20 cellular contexts compared by ENCODE assay signal in the genomic region with DNA sequence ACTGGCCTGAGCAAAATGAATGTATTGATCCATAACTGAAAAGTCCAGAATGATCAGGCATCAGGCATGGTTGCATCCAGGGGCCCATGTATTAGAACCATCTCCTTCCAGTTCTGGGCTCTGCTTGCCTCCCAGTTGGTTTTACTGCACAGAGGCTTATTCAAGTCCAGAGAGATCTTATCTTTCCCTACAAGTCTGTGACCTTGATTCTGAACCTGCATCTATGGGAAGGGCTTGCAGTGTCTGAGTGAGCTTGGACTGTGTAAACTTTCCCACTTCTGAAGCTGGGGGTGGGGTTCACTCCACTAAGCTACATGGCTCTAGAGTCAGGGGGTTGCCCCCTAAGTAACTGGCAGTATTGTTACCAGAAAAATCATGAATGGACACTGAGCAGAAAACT.
DNase-seq lines count a peak whose midpoint lies in the region; TF ChIP-seq lines count a peak whose summit lies in the region.
"Had no signal": no experiment of that assay in that cellular context is flagged by ENCODE, and none has a peak within 500 bp of the region (broad histone marks: within the 10 kb centered on the region; RNA-seq: fewer than 3 reads in every experiment).

No MANE protein-coding gene starts in this region.

- no peaks in the 10 kb centered on the region for H3K9me3 ChIP-seq in H9 (ENCODE audit: control insufficient read depth, low read depth, low read length)
- H3K9me3 ChIP-seq in Peyer's patch, result no peaks in the 10 kb centered on the region
- no peaks in the 10 kb centered on the region for H3K9me3 ChIP-seq in hepatocyte (ENCODE audit: low read depth)
- H3K9me3 ChIP-seq in smooth muscle cell (replicated peaks; ENCODE audit: low read depth), result no peaks in the 10 kb centered on the region
- H3K9me3 ChIP-seq in CD8-positive, alpha-beta memory T cell (ENCODE audit: low read length), result no peaks in the 10 kb centered on the region
- H3K9me3 ChIP-seq: neutrophil, sigmoid colon had no signal

- H3K36me3 Mint-ChIP-seq in H9 (ENCODE audit: insufficient read depth in 1 of 3, low read depth in 3 of 3) (peaks cover 13 to 50% (median 45%) of the 10 kb centered on the region in 3 experiments), glutamatergic neuron (ENCODE audit: unreplicated experiment) (no peaks in the 10 kb centered on the region)
- H3K36me3 Mint-ChIP-seq in CD8-positive, alpha-beta memory T cell, result peaks cover 0 to 3% (median 0%) of the 10 kb centered on the region in 3 donors
- H3K36me3 Mint-ChIP-seq: activated naive CD4-positive, alpha-beta T cell treated with anti-CD3 and anti-CD28 coated beads, Interleukin-2, amount 50 U/mL, for 24 hours; T-cell had no signal

- H3K4ac ChIP-seq in H9 (ENCODE audit: low read depth, low read length), result no peak overlapping the region

- peak overlapping the region in 2 of 3 experiments; percentile 50 to 72; a peak in 4 of 7 replicates for H3K27ac Mint-ChIP-seq in H9
- H3K27ac Mint-ChIP-seq in glutamatergic neuron (ENCODE audit: unreplicated experiment), result no peak overlapping the region
- H3K27ac Mint-ChIP-seq in CD8-positive, alpha-beta memory T cell, result no peak overlapping the region
- H3K27ac Mint-ChIP-seq: activated naive CD4-positive, alpha-beta T cell treated with anti-CD3 and anti-CD28 coated beads, Interleukin-2, amount 50 U/mL, for 24 hours; T-cell had no signal

- DNase-seq in H9 (no peak), Peyer's patch (peak in 1 of 3 donors; percentile 44), hepatocyte (ENCODE audit: low spot score) (no peak), smooth muscle cell (lab: John Stamatoyannopoulos, UW; ENCODE audit: unreplicated experiment) (no peak), glutamatergic neuron (no peak), erythroblast (lab: John Stamatoyannopoulos, UW) (no peak)
- DNase-seq in CD8-positive, alpha-beta memory T cell, result no peak
- DNase-seq in activated effector memory CD4-positive, alpha-beta T cell treated with Interleukin-2 at 50 U/mL for 16 hours, result no peak
- DNase-seq: activated CD4-positive, alpha-beta T cell treated with anti-CD3 and anti-CD28 coated beads, Interleukin-2, amount 50 U/mL, for 4 hours; activated T-cell treated with anti-CD3 and anti-CD28 coated beads, Interleukin-2, amount 50 U/mL, for 4 hours; dorsolateral prefrontal cortex; GDM1; NCI-H1436 treated with DMSO at 0.1 percent for 48 hours; RPMI8226; sigmoid colon; substantia nigra; T-cell had no signal

- CTCF ChIA-PET in CD8-positive, alpha-beta memory T cell (lab: Charles Lee), result no interaction called here

- H3F3A ChIP-seq in smooth muscle cell (ENCODE audit: low read depth), result peaks cover 31% of the 10 kb centered on the region

- H4K8ac ChIP-seq in H9 (replicated peaks; ENCODE audit: insufficient read length, low read depth, low read length), result no peak overlapping the region

- no peak overlapping the region for H4K5ac ChIP-seq in H9 (ENCODE audit: insufficient read length, low read depth, low read length)

- H3K4me3 ChIP-seq in Peyer's patch (no peak overlapping the region), hepatocyte (no peak overlapping the region), smooth muscle cell (no peak overlapping the region)
- no peak overlapping the region for H3K4me3 ChIP-seq in CD8-positive, alpha-beta memory T cell (ENCODE audit: low read length)
- H3K4me3 ChIP-seq: dorsolateral prefrontal cortex, sigmoid colon had no signal

- no peak overlapping the region for H3K23ac ChIP-seq in H9 (ENCODE audit: insufficient read length, low read depth, low read length)

- H3K18ac ChIP-seq in H9 (ENCODE audit: insufficient read length, low read depth, low read length), result no peak overlapping the region

- H3K9me3 Mint-ChIP-seq in H9 (no peaks in the 10 kb centered on the region), glutamatergic neuron (ENCODE audit: unreplicated experiment) (peaks cover 2% of the 10 kb centered on the region)
- no peaks in the 10 kb centered on the region for H3K9me3 Mint-ChIP-seq in CD8-positive, alpha-beta memory T cell
- H3K9me3 Mint-ChIP-seq: activated naive CD4-positive, alpha-beta T cell treated with anti-CD3 and anti-CD28 coated beads, Interleukin-2, amount 50 U/mL, for 24 hours; activated T-cell treated with anti-CD3 and anti-CD28 coated beads, Interleukin-2, amount 50 U/mL, for 4 hours; mesothelial cell of epicardium; T-cell had no signal

- no peaks in the 10 kb centered on the region for H4K20me1 ChIP-seq in H9 (ENCODE audit: control insufficient read depth, insufficient read depth, insufficient read length)
- H4K20me1 ChIP-seq in hepatocyte (ENCODE audit: insufficient read depth, poor library complexity, severe bottlenecking), result no peaks in the 10 kb centered on the region
- peaks cover 16% of the 10 kb centered on the region for H4K20me1 ChIP-seq in smooth muscle cell (ENCODE audit: low read depth)

- POLR2A ChIA-PET in CD8-positive, alpha-beta memory T cell (lab: Charles Lee), result no interaction called here

- no peaks in the 10 kb centered on the region for H3K9me2 ChIP-seq in hepatocyte (replicated peaks; ENCODE audit: insufficient read depth)

- H3K9ac ChIP-seq in H9 (ENCODE audit: extremely low read depth, insufficient read length, low read length) (no peak overlapping the region), smooth muscle cell (ENCODE audit: low read depth) (peak overlapping the region; percentile 32)

- TF ChIP-seq CTCF in H9 (conservative IDR thresholded peaks at IDR 0.05) (no peak), Peyer's patch (IDR thresholded peaks at IDR 0.05) (no peak), hepatocyte (IDR thresholded peaks at IDR 0.05; ENCODE audit: poor library complexity) (no peak), smooth muscle cell (IDR thresholded peaks at IDR 0.05; ENCODE audit: borderline replicate concordance, insufficient read depth, poor library complexity, severe bottlenecking) (no peak), glutamatergic neuron (IDR thresholded peaks at IDR 0.05; ENCODE audit: partially characterized antibody, unreplicated experiment) (no peak)

- H4K91ac ChIP-seq in H9 (ENCODE audit: insufficient read length, low read depth, low read length), result no peak overlapping the region

- H3K79me2 ChIP-seq in H9 (ENCODE audit: insufficient read depth, low read length), result peaks cover 9% of the 10 kb centered on the region; the same call in 1 of the 2 replicates
- H3K79me2 ChIP-seq in hepatocyte, result peaks cover 78% of the 10 kb centered on the region
- peaks cover 67% of the 10 kb centered on the region for H3K79me2 ChIP-seq in smooth muscle cell (ENCODE audit: low read depth)

- no peaks in the 10 kb centered on the region for H3K23me2 ChIP-seq in H9 (ENCODE audit: insufficient read length, low read depth, low read length, poor library complexity, severe bottlenecking)

- H3K56ac ChIP-seq in H9 (ENCODE audit: insufficient read length, low read depth, low read length), result no peak overlapping the region

- H2BK15ac ChIP-seq in H9 (ENCODE audit: low read depth, low read length), result no peak overlapping the region

- no peaks in the 10 kb centered on the region for H3K27me3 ChIP-seq in H9 (ENCODE audit: insufficient read depth, low read length)
- H3K27me3 ChIP-seq in Peyer's patch, result no peaks in the 10 kb centered on the region
- no peaks in the 10 kb centered on the region for H3K27me3 ChIP-seq in hepatocyte
- H3K27me3 ChIP-seq in smooth muscle cell (ENCODE audit: low read depth), result no peaks in the 10 kb centered on the region
- no peaks in the 10 kb centered on the region for H3K27me3 ChIP-seq in CD8-positive, alpha-beta memory T cell (ENCODE audit: insufficient read depth, low read length, poor library complexity, severe bottlenecking)
- H3K27me3 ChIP-seq: dorsolateral prefrontal cortex, neutrophil, sigmoid colon had no signal

- H2BK120ac ChIP-seq in H9 (ENCODE audit: low read depth, low read length, poor library complexity, severe bottlenecking), result no peak overlapping the region

- H2BK5ac ChIP-seq in H9 (ENCODE audit: insufficient read length, low read length), result no peak overlapping the region

- H3K79me1 ChIP-seq in H9 (ENCODE audit: insufficient read depth, low read depth, low read length, poor library complexity, severe bottlenecking), result peaks cover 19% of the 10 kb centered on the region

- H3K4me2 ChIP-seq in H9 (ENCODE audit: insufficient read depth, insufficient read length, low read length) (no peak overlapping the region), hepatocyte (peak overlapping the region; percentile 18), smooth muscle cell (peak overlapping the region; percentile 56)

- no peak overlapping the region for H3K14ac ChIP-seq in H9 (ENCODE audit: insufficient read depth, low read length)

- H3K4me1 Mint-ChIP-seq in H9 (peaks cover 42 to 48% of the 10 kb centered on the region in 2 experiments), glutamatergic neuron (ENCODE audit: low read depth, unreplicated experiment) (no peaks in the 10 kb centered on the region)
- H3K4me1 Mint-ChIP-seq in CD8-positive, alpha-beta memory T cell, result no peaks in the 10 kb centered on the region
- H3K4me1 Mint-ChIP-seq: activated naive CD4-positive, alpha-beta T cell treated with anti-CD3 and anti-CD28 coated beads, Interleukin-2, amount 50 U/mL, for 24 hours; T-cell had no signal

- H3K27ac ChIP-seq in H9 (ENCODE audit: insufficient read length, low read depth, low read length) (no peak overlapping the region), Peyer's patch (peak overlapping the region in 3 of 4 donors; percentile 50 to 71 (median 53)), hepatocyte (peak overlapping the region; percentile 84), smooth muscle cell (ENCODE audit: low read depth) (peak overlapping the region; percentile 94)
- H3K27ac ChIP-seq in CD8-positive, alpha-beta memory T cell (ENCODE audit: low read depth, low read length), result no peak overlapping the region
- H3K27ac ChIP-seq: dorsolateral prefrontal cortex, neutrophil had no signal

- H2AFZ ChIP-seq in H9 (ENCODE audit: low read length) (no peak overlapping the region), hepatocyte (no peak overlapping the region), smooth muscle cell (ENCODE audit: low read depth) (no peak overlapping the region)

- H3K27me3 Mint-ChIP-seq in H9 (ENCODE audit: low read depth) (no peaks in the 10 kb centered on the region), glutamatergic neuron (ENCODE audit: unreplicated experiment) (no peaks in the 10 kb centered on the region)
- no peaks in the 10 kb centered on the region for H3K27me3 Mint-ChIP-seq in CD8-positive, alpha-beta memory T cell
- H3K27me3 Mint-ChIP-seq: activated naive CD4-positive, alpha-beta T cell treated with anti-CD3 and anti-CD28 coated beads, Interleukin-2, amount 50 U/mL, for 24 hours; T-cell had no signal

- no peak overlapping the region for H2AK5ac ChIP-seq in H9 (ENCODE audit: insufficient read length, low read length)

- no peak overlapping the region for H3T11ph ChIP-seq in H9 (ENCODE audit: low read length)

- no peak overlapping the region for H2BK20ac ChIP-seq in H9 (ENCODE audit: low read depth, low read length, poor library complexity, severe bottlenecking)

- no peak overlapping the region for H2BK12ac ChIP-seq in H9 (ENCODE audit: insufficient read length, low read depth, low read length)

- H3K4me3 Mint-ChIP-seq in H9 (no peak overlapping the region), glutamatergic neuron (ENCODE audit: unreplicated experiment) (no peak overlapping the region)
- no peak overlapping the region for H3K4me3 Mint-ChIP-seq in CD8-positive, alpha-beta memory T cell
- H3K4me3 Mint-ChIP-seq: activated naive CD4-positive, alpha-beta T cell treated with anti-CD3 and anti-CD28 coated beads, Interleukin-2, amount 50 U/mL, for 24 hours; activated T-cell treated with anti-CD3 and anti-CD28 coated beads, Interleukin-2, amount 50 U/mL, for 4 hours; mesothelial cell of epicardium; T-cell had no signal

- TF ChIP-seq POLR2A in Peyer's patch (IDR thresholded peaks at IDR 0.05) (no peak), erythroblast (IDR thresholded peaks at IDR 0.05; ENCODE audit: low read length) (no peak)

- H3K4me1 ChIP-seq in H9 (ENCODE audit: insufficient read depth, low read length) (peaks cover 6% of the 10 kb centered on the region; the same call in 1 of the 2 replicates), Peyer's patch (peaks cover 0 to 61% (median 0%) of the 10 kb centered on the region in 4 donors), hepatocyte (ENCODE audit: insufficient read depth) (peaks cover 27% of the 10 kb centered on the region), smooth muscle cell (ENCODE audit: low read depth) (peaks cover 10% of the 10 kb centered on the region)
- no peaks in the 10 kb centered on the region for H3K4me1 ChIP-seq in CD8-positive, alpha-beta memory T cell (ENCODE audit: insufficient read depth, low read length)

- H3K36me3 ChIP-seq in Peyer's patch, result peaks cover 0 to 5% (median 0%) of the 10 kb centered on the region in 3 donors
- no peaks in the 10 kb centered on the region for H3K36me3 ChIP-seq in hepatocyte (replicated peaks; ENCODE audit: insufficient read depth, low read depth)
- no peaks in the 10 kb centered on the region for H3K36me3 ChIP-seq in smooth muscle cell (ENCODE audit: low read depth)
- no peaks in the 10 kb centered on the region for H3K36me3 ChIP-seq in CD8-positive, alpha-beta memory T cell (ENCODE audit: insufficient read depth, low read length)
- H3K36me3 ChIP-seq: neutrophil, sigmoid colon had no signal

Comparison
In these comparisons a context has a peak if more than half of its experiments do, and no peak if none do; other contexts are left out.
1. H3K27ac ChIP-seq: peak in Peyer's patch (3 of 4), hepatocyte (single experiment) and smooth muscle cell (single experiment); none in H9 (single experiment) and CD8-positive, alpha-beta memory T cell (single experiment).
2. H3K27ac Mint-ChIP-seq: peak in H9 (2 of 3); none in glutamatergic neuron (single experiment) and CD8-positive, alpha-beta memory T cell (0 of 8).